Comparison of ENCODE assay signal across 19 cellular contexts in the genomic region with DNA sequence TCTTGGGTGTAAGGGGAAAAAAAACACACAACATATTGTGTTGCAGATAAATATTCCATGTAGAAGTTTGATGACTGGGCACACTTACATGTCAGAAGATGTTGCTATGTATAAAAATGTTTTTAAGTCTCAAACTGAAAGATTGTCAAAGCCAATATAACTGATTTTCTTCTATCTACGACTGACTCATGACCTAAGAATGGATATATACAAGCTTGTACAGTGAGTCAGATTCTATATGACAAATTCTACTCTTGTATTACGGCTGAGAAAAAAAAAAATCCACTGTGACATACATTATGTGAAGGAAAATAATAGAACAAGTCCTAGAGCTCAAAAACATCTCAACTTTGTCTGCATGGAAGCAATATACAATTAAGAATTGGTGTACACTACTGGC.
"Had no signal": no experiment of that assay in that cellular context is flagged by ENCODE, and none has a peak within 500 bp of the region (broad histone marks: within the 10 kb centered on the region; RNA-seq: fewer than 3 reads in every experiment).

No MANE protein-coding gene starts in this region.

- H3K4me1 Mint-ChIP-seq: naive thymus-derived CD4-positive, alpha-beta T cell; neural progenitor cell; stimulated activated effector memory CD8-positive, alpha-beta T cell treated with anti-CD3 and anti-CD28 coated beads, Interleukin-12 subunit alpha, Interleukin-12 subunit beta, amount 100 ng/mL, for 72 hours had no signal

- H2AFZ ChIP-seq: neural progenitor cell had no signal

- H3K9ac ChIP-seq: neural progenitor cell had no signal

- H3K36me3 Mint-ChIP-seq: naive thymus-derived CD4-positive, alpha-beta T cell; neural progenitor cell; stimulated activated effector memory CD8-positive, alpha-beta T cell treated with anti-CD3 and anti-CD28 coated beads, Interleukin-12 subunit alpha, Interleukin-12 subunit beta, amount 100 ng/mL, for 72 hours; type B pancreatic cell had no signal

- H3K9me3 ChIP-seq: testis had no signal

- H3K4me3 Mint-ChIP-seq: activated T-cell treated with anti-CD3 and anti-CD28 coated beads, Interleukin-2, amount 50 U/mL, for 72 hours; naive thymus-derived CD4-positive, alpha-beta T cell; neural progenitor cell; stimulated activated effector memory CD8-positive, alpha-beta T cell treated with anti-CD3 and anti-CD28 coated beads, Interleukin-12 subunit alpha, Interleukin-12 subunit beta, amount 100 ng/mL, for 72 hours; T-helper 1 cell treated with Interleukin-12 subunit alpha and Interleukin-12 subunit beta and Interleukin-4 antibody, amounts not matched to agents 30 μg/mL and 1 μg/mL, for 36 hours; type B pancreatic cell had no signal

- H3K36me3 ChIP-seq: cardiac muscle cell, neural progenitor cell had no signal

- H3K9me3 Mint-ChIP-seq: neural progenitor cell; T-helper 1 cell treated with Interleukin-12 subunit alpha and Interleukin-12 subunit beta and Interleukin-4 antibody, amounts not matched to agents 30 μg/mL and 1 μg/mL, for 36 hours; type B pancreatic cell had no signal

- ATAC-seq: activated CD4-positive, CD25-positive, alpha-beta regulatory T cell treated with anti-CD3 and anti-CD28 coated beads, Interleukin-2, amount 50 U/mL, for 24 hours; activated T-cell treated with anti-CD3 and anti-CD28 coated beads, Interleukin-2, amount 50 U/mL, for 72 hours; left ventricle myocardium superior; naive thymus-derived CD4-positive, alpha-beta T cell; sciatic nerve; stimulated activated effector memory CD8-positive, alpha-beta T cell treated with anti-CD3 and anti-CD28 coated beads, Interleukin-12 subunit alpha, Interleukin-12 subunit beta, amount 100 ng/mL, for 72 hours had no signal

- H3K27ac Mint-ChIP-seq: activated T-cell treated with anti-CD3 and anti-CD28 coated beads, Interleukin-2, amount 50 U/mL, for 72 hours; naive thymus-derived CD4-positive, alpha-beta T cell; neural progenitor cell; stimulated activated effector memory CD8-positive, alpha-beta T cell treated with anti-CD3 and anti-CD28 coated beads, Interleukin-12 subunit alpha, Interleukin-12 subunit beta, amount 100 ng/mL, for 72 hours; T-helper 1 cell treated with Interleukin-12 subunit alpha and Interleukin-12 subunit beta and Interleukin-4 antibody, amounts not matched to agents 30 μg/mL and 1 μg/mL, for 36 hours; type B pancreatic cell had no signal

- DNase-seq: activated CD8-positive, alpha-beta memory T cell treated with anti-CD3 and anti-CD28 coated beads for 24 hours; activated CD8-positive, alpha-beta memory T cell treated with anti-CD3 and anti-CD28 coated beads, Interleukin-2, amount 50 U/mL, for 48 hours; activated effector memory CD4-positive, alpha-beta T cell treated with anti-CD3 and anti-CD28 coated beads, Interleukin-2, amount 50 U/mL, for 16 hours; activated naive CD4-positive, alpha-beta T cell treated with anti-CD3 and anti-CD28 coated beads, Interleukin-2, amount 50 U/mL, for 16 hours; activated T-cell treated with anti-CD3 and anti-CD28 coated beads, Interleukin-2, amount 50 U/mL, for 72 hours; dorsolateral prefrontal cortex; left ventricle myocardium superior; mesendoderm; naive thymus-derived CD4-positive, alpha-beta T cell; stimulated activated CD4-positive, alpha-beta T cell treated with anti-CD3 and anti-CD28 coated beads, Interleukin-4, amount 100 ng/mL, for 24 hours; testis had no signal

- H3K27ac ChIP-seq: cardiac muscle cell, dorsolateral prefrontal cortex, neural progenitor cell, testis had no signal

- H3K27me3 ChIP-seq: cardiac muscle cell, neural progenitor cell, testis had no signal

- H3K27me3 Mint-ChIP-seq: naive thymus-derived CD4-positive, alpha-beta T cell; type B pancreatic cell had no signal

- H3K4me2 ChIP-seq: neural progenitor cell, smooth muscle cell had no signal

- H3K4me3 ChIP-seq: cardiac muscle cell, dorsolateral prefrontal cortex, neural progenitor cell, smooth muscle cell, testis had no signal

- H3K4me1 ChIP-seq: neural progenitor cell, testis had no signal
